Comparison of ENCODE assay signal across 7 cellular contexts in genomic region chr3:13352621-13353131, GRCh38.
DNase-seq lines count a peak whose midpoint lies in the region; ATAC-seq, FAIRE-seq and TF ChIP-seq lines count a peak whose summit lies in the region.

No MANE protein-coding gene starts in this region.

- no peaks in the 10 kb centered on the region for H3F3A ChIP-seq in PC-3 (ENCODE audit: low read length, unreplicated experiment)

- H3K27ac ChIP-seq in PC-3 (ENCODE audit: low read length) (no peak overlapping the region), astrocyte (ENCODE audit: low read depth, low read length) (peak overlapping the region; percentile 3)

- peaks cover 1% of the 10 kb centered on the region for H3K9me3 Mint-ChIP-seq in astrocyte (ENCODE audit: unreplicated experiment)

- peaks cover 36% of the 10 kb centered on the region for H3K4me1 Mint-ChIP-seq in astrocyte (ENCODE audit: low read depth, unreplicated experiment)

- H3K27me3 ChIP-seq in PC-3 (ENCODE audit: low read length), result no peaks in the 10 kb centered on the region
- peaks cover 2% of the 10 kb centered on the region for H3K27me3 ChIP-seq in astrocyte (ENCODE audit: insufficient read depth, low read length)

- no peak overlapping the region for H3K4me2 ChIP-seq in PC-3 (ENCODE audit: low read length)
- peak overlapping the region; percentile 52 for H3K4me2 ChIP-seq in astrocyte (ENCODE audit: low read length)

- H3K4me3 Mint-ChIP-seq in astrocyte (ENCODE audit: unreplicated experiment), result no peak overlapping the region

- H3K36me3 ChIP-seq in PC-3 (ENCODE audit: low read depth, low read length), result peaks cover 34% of the 10 kb centered on the region; the same call in 1 of the 2 replicates
- no peaks in the 10 kb centered on the region for H3K36me3 ChIP-seq in astrocyte (ENCODE audit: insufficient read depth, low read length)

- CTCF ChIA-PET in PC-3 (lab: Charles Lee), result interaction anchor here (0.6 to 0.8 kb wide), 2 partner anchors 260 to 1173 kb away, joined by 4 to 14 read pairs; no protein-coding TSS in a partner anchor

- H2AFZ ChIP-seq in PC-3 (ENCODE audit: low read length) (no peak overlapping the region), astrocyte (ENCODE audit: low read depth, low read length) (peak overlapping the region; percentile 8)

- intact Hi-C loops in PC-3 (cut with micrococcal nuclease), result no loop called here

- no peak for TF ChIP-seq POLR2A in GM12891 (IDR thresholded peaks at IDR 0.05; ENCODE audit: low read depth, low read length)

- DNase-seq in GM12891 (ENCODE audit: insufficient read length, low spot score) (no peak), PC-3 (peak; percentile 31), astrocyte (ENCODE audit: low read depth) (peak; percentile 28)
- peak; percentile 27 for DNase-seq in stimulated activated CD4-positive, alpha-beta T cell treated with anti-CD3 and anti-CD28 coated beads, Interleukin-4, amount 100 ng/mL, for 24 hours

- H3K4me1 ChIP-seq in PC-3 (ENCODE audit: insufficient read depth, low read length) (peaks cover 8% of the 10 kb centered on the region), astrocyte (ENCODE audit: insufficient read depth, low read length) (peaks cover 20% of the 10 kb centered on the region)

- TF ChIP-seq CTCF in PC-3 (conservative IDR thresholded peaks at IDR 0.05; ENCODE audit: low read depth, low read length) (no peak), astrocyte (IDR thresholded peaks at IDR 0.05; ENCODE audit: insufficient read depth, low read depth, low read length) (no peak)

- no peaks in the 10 kb centered on the region for H3K36me3 Mint-ChIP-seq in astrocyte (ENCODE audit: low read depth, unreplicated experiment)

- no peaks in the 10 kb centered on the region for H3K9me2 ChIP-seq in PC-3 (replicated peaks; ENCODE audit: low read length)

- H3K79me2 ChIP-seq in PC-3 (ENCODE audit: low read length) (no peaks in the 10 kb centered on the region), astrocyte (ENCODE audit: insufficient read depth, low read length) (no peaks in the 10 kb centered on the region)

- H4K20me1 ChIP-seq in PC-3 (ENCODE audit: low read length), result no peaks in the 10 kb centered on the region
- H4K20me1 ChIP-seq in astrocyte (ENCODE audit: insufficient read depth, low read length), result no peaks in the 10 kb centered on the region

- no TSS peak for BruUV-seq in PC-3 (replicated peaks; lab: Mats Ljungman, UMichigan)

- no peak for FAIRE-seq in GM12891 (lab: Jason Lieb, UNC)
- no peak for FAIRE-seq in astrocyte (lab: Jason Lieb, UNC)

- ATAC-seq in PC-3, result peak; percentile 40
- ATAC-seq in GM19452 (IDR thresholded peaks at IDR 0.05; ENCODE audit: unreplicated experiment), result no peak
- no peak for ATAC-seq in GM21515 (IDR thresholded peaks at IDR 0.05; ENCODE audit: unreplicated experiment)
- ATAC-seq in HG03139 (IDR thresholded peaks at IDR 0.05; ENCODE audit: unreplicated experiment), result no peak

- H3K4me3 ChIP-seq in PC-3 (ENCODE audit: low read length), result no peak overlapping the region
- H3K4me3 ChIP-seq in astrocyte (ENCODE audit: insufficient read depth, low read depth, low read length), result no peak overlapping the region

- no peak overlapping the region for H3K9ac ChIP-seq in PC-3 (ENCODE audit: low read length)
- no peak overlapping the region for H3K9ac ChIP-seq in astrocyte (ENCODE audit: low read length)

- POLR2A ChIA-PET in PC-3 (lab: Charles Lee; ENCODE audit: unreplicated experiment), result no interaction called here

- H3K9me3 ChIP-seq in PC-3 (ENCODE audit: low read length) (no peaks in the 10 kb centered on the region), astrocyte (ENCODE audit: insufficient read depth, low read depth, low read length) (no peaks in the 10 kb centered on the region)

- H3K27ac Mint-ChIP-seq in astrocyte (ENCODE audit: unreplicated experiment), result peak overlapping the region; percentile 66

- H3K27me3 Mint-ChIP-seq in astrocyte (ENCODE audit: low read depth, unreplicated experiment), result peaks cover 11% of the 10 kb centered on the region

TF ChIP-seq in GM12891, 5 proteins besides CTCF, POLR2A, EP300 and RAD21:
- TF ChIP-seq SPI1 (IDR thresholded peaks at IDR 0.05; ENCODE audit: low read depth, low read length), result 0 out of 2 replicates have a peak, but pooled peaks have one; percentile 24
- TF ChIP-seq POLR2AphosphoS5 (IDR thresholded peaks at IDR 0.05; ENCODE audit: low read depth, low read length), result no peak
